Comparison of ENCODE assay signal across 21 cellular contexts in the genomic region with DNA sequence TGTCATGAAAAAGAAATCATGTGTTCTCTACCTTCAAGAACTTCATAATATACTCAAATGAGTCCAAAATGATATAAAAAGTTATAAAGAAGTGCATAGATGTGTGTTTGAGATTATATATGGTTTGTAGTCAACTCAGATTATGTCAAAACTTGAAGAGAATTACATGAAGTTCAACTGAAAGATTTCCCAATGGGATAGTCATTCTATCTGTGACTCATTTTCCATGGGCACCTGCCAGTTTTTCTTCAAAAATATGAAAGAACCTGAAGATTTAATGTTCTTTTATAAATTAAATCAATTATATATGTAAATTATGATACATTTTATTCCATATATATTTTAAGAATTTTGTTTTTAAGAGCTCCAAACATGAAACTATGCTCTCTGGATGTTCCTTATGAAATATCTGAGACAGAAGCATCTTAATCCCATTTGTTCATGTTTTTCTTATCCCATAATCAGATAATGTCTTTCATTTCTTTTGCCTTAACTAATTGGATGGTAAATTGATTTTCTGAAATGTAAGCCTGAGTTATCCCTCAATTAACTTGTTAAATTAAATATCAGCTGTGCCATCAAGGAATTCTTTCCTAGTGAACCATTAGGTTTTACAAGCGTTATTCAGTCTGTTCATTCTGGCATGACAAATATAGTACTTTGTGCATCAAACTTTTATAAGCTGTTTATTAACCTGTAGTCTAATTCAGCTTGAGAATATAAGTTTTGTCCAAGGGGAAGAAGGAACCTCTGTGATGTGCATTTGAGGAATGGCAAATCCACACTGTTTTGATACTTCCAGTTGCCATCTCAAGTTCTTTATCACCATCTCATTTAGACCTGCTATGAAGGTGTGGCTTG.
DNase-seq lines count a peak whose midpoint lies in the region; ATAC-seq and TF ChIP-seq lines count a peak whose summit lies in the region.
"Had no signal": no experiment of that assay in that cellular context is flagged by ENCODE, and none has a peak within 500 bp of the region (broad histone marks: within the 10 kb centered on the region; RNA-seq: fewer than 3 reads in every experiment).

No MANE protein-coding gene starts in this region.

- ATAC-seq in GM21447 (IDR thresholded peaks at IDR 0.05; ENCODE audit: unreplicated experiment) (no peak), aorta (ENCODE audit: low FRiP score) (no peak), mucosa of descending colon (no peak)
- ATAC-seq: T-cell had no signal

- peak; percentile 5 for DNase-seq in ELR (ENCODE audit: low read depth)
- peak; percentile 39 for DNase-seq in NCI-H82 (lab: John Stamatoyannopoulos, UW)
- peak; percentile 3 for DNase-seq in choroid plexus epithelial cell (ENCODE audit: low read depth)
- peak; percentile 8 for DNase-seq in retina
- DNase-seq in aorta, result no peak
- no peak for DNase-seq in mucosa of descending colon
- DNase-seq in SKM-1 (lab: John Stamatoyannopoulos, UW; ENCODE audit: unreplicated experiment), result no peak
- DNase-seq: BE2C, H9, HFFc6, Karpas-422, MG63, NCI-H1417 treated with DMSO at 0.1 percent for 48 hours, NCI-H187, NCI-H510A treated with DMSO at 0.1 percent for 48 hours, NCI-H774, OCI-M1, Right ventricle myocardium superior, T-cell had no signal

- no peaks in the 10 kb centered on the region for H3K4me1 ChIP-seq in aorta (ENCODE audit: control insufficient read depth in 1 of 2, insufficient read depth in 2 of 2, low read length in 2 of 2)
- no peaks in the 10 kb centered on the region for H3K4me1 ChIP-seq in mucosa of descending colon (ENCODE audit: low read depth)
- H3K4me1 ChIP-seq: BE2C had no signal

- H3K27me3 ChIP-seq in aorta (ENCODE audit: control insufficient read depth in 1 of 2, insufficient read depth in 2 of 2, low read length in 1 of 2), result no peaks in the 10 kb centered on the region
- H3K27me3 ChIP-seq: BE2C, MG63 had no signal

- intact Hi-C loops in aorta (cut with DNase I), result no loop called here
- intact Hi-C loops in mucosa of descending colon (cut with DNase I, micrococcal nuclease), result no loop called here

- H3K27ac ChIP-seq in aorta (ENCODE audit: low read depth in 1 of 2, low read length in 2 of 2), result no peak overlapping the region
- H3K27ac ChIP-seq: SK-N-MC had no signal

- H3K36me3 ChIP-seq in aorta (ENCODE audit: control insufficient read depth in 1 of 2, insufficient read depth in 2 of 2, low read length in 1 of 2), result no peaks in the 10 kb centered on the region
- no peaks in the 10 kb centered on the region for H3K36me3 ChIP-seq in mucosa of descending colon (ENCODE audit: low read depth)
- H3K36me3 ChIP-seq: BE2C, MG63 had no signal

- H3K4me3 ChIP-seq in choroid plexus epithelial cell (ENCODE audit: low read depth, low read length), result no peak overlapping the region
- no peak overlapping the region for H3K4me3 ChIP-seq in aorta (ENCODE audit: low read length in 2 of 2)
- no peak overlapping the region for H3K4me3 ChIP-seq in mucosa of descending colon
- H3K4me3 ChIP-seq: MG63, SK-N-MC had no signal

- H3K9me3 ChIP-seq in aorta (ENCODE audit: control insufficient read depth, low read length) (no peaks in the 10 kb centered on the region), mucosa of descending colon (no peaks in the 10 kb centered on the region)
- H3K9me3 ChIP-seq: BE2C, MG63 had no signal

- WGBS in aorta, 2 donors, result 70 to 73% methylated on average over 1 of the region's 1 CpG

- TF ChIP-seq CTCF in choroid plexus epithelial cell (conservative IDR thresholded peaks at IDR 0.05; ENCODE audit: low read depth, low read length) (no peak), mucosa of descending colon (IDR thresholded peaks at IDR 0.05) (no peak)

Comparison
In these comparisons a context has a peak if more than half of its experiments do, and no peak if none do; other contexts are left out.
1. DNase-seq: peak in ELR (single experiment), NCI-H82 (single experiment), choroid plexus epithelial cell (single experiment) and retina (single experiment); none in aorta (0 of 2), mucosa of descending colon (0 of 3) and SKM-1 (single experiment).